Comparison of ENCODE assay signal across 13 cellular contexts in the genomic region with DNA sequence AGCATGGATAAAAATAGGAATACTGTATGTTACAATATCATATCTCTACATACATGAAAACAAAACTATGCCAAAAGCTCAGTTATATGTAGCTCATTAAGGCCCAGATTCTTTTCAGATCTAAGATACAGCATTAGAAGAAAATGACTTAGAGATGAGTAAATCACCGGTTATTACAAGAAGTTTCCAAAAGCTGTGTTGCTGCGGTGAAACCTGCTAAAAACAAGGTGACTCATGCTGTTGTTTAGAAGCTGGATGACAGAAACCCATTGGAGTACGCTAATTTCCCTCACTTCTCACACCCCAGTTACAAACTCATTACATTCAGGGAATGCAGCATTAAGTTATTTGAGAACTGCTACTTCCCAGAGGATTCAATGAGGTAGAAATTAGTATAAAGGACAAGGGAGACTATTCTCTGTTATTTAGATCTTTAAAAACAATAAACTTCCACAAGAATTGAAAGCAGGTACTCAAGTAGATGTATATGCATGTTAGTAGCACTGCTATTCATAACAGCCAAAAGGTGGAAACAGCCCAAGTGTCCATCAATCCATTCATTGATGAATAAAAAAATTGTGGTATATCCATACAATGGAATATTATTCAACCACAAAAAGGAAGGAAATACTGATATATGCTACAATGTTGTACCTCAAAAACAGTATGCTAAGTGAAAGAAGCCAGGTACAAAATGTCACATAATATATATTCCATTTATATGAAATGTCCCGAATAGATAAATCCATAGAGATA. TPM values are rescaled to one million over a fixed set of nuclear protein-coding genes. Genes with fewer than 3 reads are reported as not detected.
DNase-seq lines count a peak whose midpoint lies in the region; ATAC-seq and TF ChIP-seq lines count a peak whose summit lies in the region.
"Had no signal": no experiment of that assay in that cellular context is flagged by ENCODE, and none has a peak within 500 bp of the region (broad histone marks: within the 10 kb centered on the region; RNA-seq: fewer than 3 reads in every experiment).

No MANE protein-coding gene starts in this region.

- no peak for TF ChIP-seq CTCF in foreskin fibroblast (IDR thresholded peaks at IDR 0.05; ENCODE audit: low read depth, low read length)
- no peak for TF ChIP-seq CTCF in sigmoid colon (IDR thresholded peaks at IDR 0.05)

- H3K27ac Mint-ChIP-seq in activated CD4-positive, alpha-beta T cell treated with anti-CD3 and anti-CD28 coated beads for 36 hours: peak overlapping the region; percentile 37
- H3K27ac Mint-ChIP-seq in activated CD4-positive, alpha-beta memory T cell treated with anti-CD3 and anti-CD28 coated beads, Interleukin-2, amount 10 ng/mL, durations not matched to agents 7 days and 5 days: no peak overlapping the region

- H3K27me3 ChIP-seq in sigmoid colon: no peaks in the 10 kb centered on the region
- H3K27me3 ChIP-seq: thyroid gland had no signal

- no peaks in the 10 kb centered on the region for H3K36me3 ChIP-seq in sigmoid colon
- H3K36me3 ChIP-seq: thyroid gland had no signal

- H3K27me3 Mint-ChIP-seq in activated CD4-positive, alpha-beta T cell treated with anti-CD3 and anti-CD28 coated beads for 36 hours: no peaks in the 10 kb centered on the region
- no peaks in the 10 kb centered on the region for H3K27me3 Mint-ChIP-seq in activated CD4-positive, alpha-beta memory T cell treated with anti-CD3 and anti-CD28 coated beads, Interleukin-2, amount 10 ng/mL, durations not matched to agents 7 days and 5 days

- CTCF ChIA-PET in activated CD4-positive, alpha-beta T cell treated with anti-CD3 and anti-CD28 coated beads for 36 hours (lab: Charles Lee): interaction anchor here (1.0 to 1.6 kb wide), 5 partner anchors 10 to 175 kb away, joined by 3 to 4 read pairs (median 3); no protein-coding TSS in a partner anchor
- CTCF ChIA-PET in activated CD4-positive, alpha-beta memory T cell treated with anti-CD3 and anti-CD28 coated beads, Interleukin-2, amount 10 ng/mL, durations not matched to agents 7 days and 5 days (lab: Charles Lee): interaction anchor here (0.8 to 1.2 kb wide), 3 partner anchors 14 to 418 kb away, joined by 3 to 4 read pairs (median 4); no protein-coding TSS in a partner anchor

- peaks cover 0 to 20% (median 6%) of the 10 kb centered on the region in 4 donors for H3K4me1 ChIP-seq in sigmoid colon

- 93 to 94% methylated on average over 4 of the region's 4 CpGs for WGBS in sigmoid colon, 2 donors

- peaks cover 46% of the 10 kb centered on the region for H3K4me1 Mint-ChIP-seq in activated CD4-positive, alpha-beta T cell treated with anti-CD3 and anti-CD28 coated beads for 36 hours
- H3K4me1 Mint-ChIP-seq in activated CD4-positive, alpha-beta memory T cell treated with anti-CD3 and anti-CD28 coated beads, Interleukin-2, amount 10 ng/mL, durations not matched to agents 7 days and 5 days: peaks cover 46% of the 10 kb centered on the region

- H3K36me3 Mint-ChIP-seq in activated CD4-positive, alpha-beta T cell treated with anti-CD3 and anti-CD28 coated beads for 36 hours (ENCODE audit: low read depth): peaks cover 5% of the 10 kb centered on the region
- H3K36me3 Mint-ChIP-seq in activated CD4-positive, alpha-beta memory T cell treated with anti-CD3 and anti-CD28 coated beads, Interleukin-2, amount 10 ng/mL, durations not matched to agents 7 days and 5 days (ENCODE audit: low read depth): peaks cover 19% of the 10 kb centered on the region

- no peak for TF ChIP-seq POLR2A in sigmoid colon (IDR thresholded peaks at IDR 0.05)

- H3K4me3 ChIP-seq in foreskin fibroblast (ENCODE audit: low read depth in 1 of 2, low read length in 2 of 2): no peak overlapping the region
- no peak overlapping the region for H3K4me3 ChIP-seq in sigmoid colon
- H3K4me3 ChIP-seq: thyroid gland had no signal

- H3K9me3 Mint-ChIP-seq in activated CD4-positive, alpha-beta T cell treated with anti-CD3 and anti-CD28 coated beads for 36 hours (ENCODE audit: low read depth): peaks cover 3% of the 10 kb centered on the region
- H3K9me3 Mint-ChIP-seq in activated CD4-positive, alpha-beta memory T cell treated with anti-CD3 and anti-CD28 coated beads, Interleukin-2, amount 10 ng/mL, durations not matched to agents 7 days and 5 days: peaks cover 7% of the 10 kb centered on the region

- ATAC-seq in activated CD4-positive, alpha-beta T cell treated with anti-CD3 and anti-CD28 coated beads for 36 hours: peak; percentile 64
- ATAC-seq in HG02678 (IDR thresholded peaks at IDR 0.05; ENCODE audit: unreplicated experiment): no peak

- intact Hi-C loops in activated CD4-positive, alpha-beta T cell treated with anti-CD3 and anti-CD28 coated beads for 36 hours (cut with DNase I, micrococcal nuclease): loop anchor here in 1 of 2 experiments (2.0 kb wide), 1 partner anchor 97 kb away; no protein-coding TSS in a partner anchor
- intact Hi-C loops in sigmoid colon (cut with DNase I): no loop called here

- no peak for TF ChIP-seq EP300 in sigmoid colon (IDR thresholded peaks at IDR 0.05)

- H3K4me3 Mint-ChIP-seq in activated CD4-positive, alpha-beta T cell treated with anti-CD3 and anti-CD28 coated beads for 36 hours: no peak overlapping the region
- no peak overlapping the region for H3K4me3 Mint-ChIP-seq in activated CD4-positive, alpha-beta memory T cell treated with anti-CD3 and anti-CD28 coated beads, Interleukin-2, amount 10 ng/mL, durations not matched to agents 7 days and 5 days

- POLR2A ChIA-PET in activated CD4-positive, alpha-beta T cell treated with anti-CD3 and anti-CD28 coated beads for 36 hours (lab: Charles Lee): interaction anchor here (0.8 to 1.1 kb wide), 2 partner anchors 32 to 37 kb away, joined by 3 read pairs; partner anchors contain the start of gene RBKS
- POLR2A ChIA-PET in activated CD4-positive, alpha-beta memory T cell treated with anti-CD3 and anti-CD28 coated beads, Interleukin-2, amount 10 ng/mL, durations not matched to agents 7 days and 5 days (lab: Charles Lee): interaction anchor here (1.1 kb wide), 2 partner anchors 33 to 533 kb away, joined by 3 read pairs; partner anchors contain the start of genes BABAM2 and RBKS

- peak; percentile 37 for DNase-seq in activated CD4-positive, alpha-beta T cell treated with anti-CD3 and anti-CD28 coated beads for 36 hours
- no peak for DNase-seq in activated CD4-positive, alpha-beta T cell treated with anti-CD3 and anti-CD28 coated beads for 1 hour
- DNase-seq in GM04503 (ENCODE audit: low read depth) (peak; percentile 58), foreskin fibroblast (peak; percentile 28 to 37), sigmoid colon (no peak), SHP77 treated with DMSO at 0.1 percent for 48 hours (lab: John Stamatoyannopoulos, UW) (no peak)
- DNase-seq in activated CD4-positive, alpha-beta memory T cell treated with anti-CD3 and anti-CD28 coated beads, Interleukin-2, amount 10 ng/mL, durations not matched to agents 7 days and 5 days: peak; percentile 40
- DNase-seq: aorta, DMS79, NCI-H2029 treated with DMSO at 0.1 percent for 48 hours, retina, thyroid gland had no signal

- H3K9me3 ChIP-seq in sigmoid colon: no peaks in the 10 kb centered on the region
- H3K9me3 ChIP-seq: thyroid gland had no signal

- no peak overlapping the region for H3K27ac ChIP-seq in sigmoid colon
- H3K27ac ChIP-seq: thyroid gland had no signal

RNA-seq across cellular contexts. Expression of gene RBKS, which starts 32.6 kb away (rescaled TPM):
- total RNA-seq in activated CD4-positive, alpha-beta T cell treated with anti-CD3 and anti-CD28 coated beads for 36 hours: 1 to 10 TPM; 4.6 to 6.4 TPM
- total RNA-seq in activated CD4-positive, alpha-beta memory T cell treated with anti-CD3 and anti-CD28 coated beads, Interleukin-2, amount 10 ng/mL, durations not matched to agents 7 days and 5 days: 1 to 10 TPM; 2.2 to 2.8 TPM
- total RNA-seq in sigmoid colon: 1 to 10 TPM in 3 of 4 donors, under 1 TPM in 1; 0.55 to 3.1 (median 1.9) TPM
- polyA plus RNA-seq in sigmoid colon: 10 to 100 TPM in 2 of 3 donors, 1 to 10 TPM in 1; 5.1 to 28.0 (median 13.2) TPM

RNA-seq across cellular contexts. Expression of gene BABAM2, which starts 32.9 kb away (rescaled TPM):
- 10 to 100 TPM; 58.4 to 81.1 TPM for total RNA-seq in activated CD4-positive, alpha-beta T cell treated with anti-CD3 and anti-CD28 coated beads for 36 hours
- total RNA-seq in activated CD4-positive, alpha-beta memory T cell treated with anti-CD3 and anti-CD28 coated beads, Interleukin-2, amount 10 ng/mL, durations not matched to agents 7 days and 5 days: 10 to 100 TPM; 51.4 to 56.6 TPM
- 10 to 100 TPM; 24.4 to 52.3 (median 31.2) TPM for total RNA-seq in sigmoid colon
- 10 to 100 TPM; 22.9 to 25.2 (median 25.0) TPM for polyA plus RNA-seq in sigmoid colon

Comparison
In these comparisons a context has a peak if more than half of its experiments do, and no peak if none do; other contexts are left out.
1. DNase-seq: peak in activated CD4-positive, alpha-beta T cell treated with anti-CD3 and anti-CD28 coated beads for 36 hours (single experiment), GM04503 (single experiment), activated CD4-positive, alpha-beta memory T cell treated with anti-CD3 and anti-CD28 coated beads, Interleukin-2, amount 10 ng/mL, durations not matched to agents 7 days and 5 days (single experiment) and foreskin fibroblast (2 of 2); none in activated CD4-positive, alpha-beta T cell treated with anti-CD3 and anti-CD28 coated beads for 1 hour (single experiment), sigmoid colon (single experiment) and SHP77 treated with DMSO at 0.1 percent for 48 hours (single experiment).